ENCODE assay signal across 9 cellular contexts in genomic region chr11:67275606-67276409, GRCh38. TPM values are rescaled to one million over a fixed set of nuclear protein-coding genes. Genes with fewer than 3 reads are reported as not detected.
DNase-seq lines count a peak whose midpoint lies in the region; ATAC-seq, FAIRE-seq and TF ChIP-seq lines count a peak whose summit lies in the region.
"Had no signal": no experiment of that assay in that cellular context is flagged by ENCODE, and none has a peak within 500 bp of the region (broad histone marks: within the 10 kb centered on the region; RNA-seq: fewer than 3 reads in every experiment).

No MANE protein-coding gene starts in this region.

- peak overlapping the region; percentile 61 to 74 (median 70) for H3K27ac Mint-ChIP-seq in nephron

- ATAC-seq in GM12878: no peak
- no peak for ATAC-seq in GM21381 (IDR thresholded peaks at IDR 0.05; ENCODE audit: unreplicated experiment)
- no peak for ATAC-seq in GM19035 (IDR thresholded peaks at IDR 0.05; ENCODE audit: unreplicated experiment)

- peaks cover 15% of the 10 kb centered on the region for H3K36me3 Mint-ChIP-seq in nephron (ENCODE audit: low read depth)

- H3K79me2 ChIP-seq in GM12878 (ENCODE audit: control insufficient read depth, insufficient read depth, low read length): peaks cover 82% of the 10 kb centered on the region

- peak overlapping the region; percentile 84 for H3K4me2 ChIP-seq in GM12878 (ENCODE audit: control insufficient read depth, insufficient read depth)

- TF ChIP-seq EP300 in GM12878 (IDR thresholded peaks at IDR 0.05; ENCODE audit: borderline replicate concordance in 1 of 2, control insufficient read depth in 1 of 2, low read depth in 2 of 2, low read length in 2 of 2): no peak

- H3K36me3 ChIP-seq in A673 (ENCODE audit: insufficient read depth, low read length, poor library complexity, severe bottlenecking) (peaks cover 34% of the 10 kb centered on the region), KOPT-K1 (ENCODE audit: insufficient read depth, low read length) (peaks cover 75% of the 10 kb centered on the region), GM12878 (ENCODE audit: control insufficient read depth in 2 of 2, insufficient read depth in 2 of 2, low read length in 1 of 2) (peaks cover 23 to 42% of the 10 kb centered on the region in 2 experiments)

- CTCF ChIA-PET in A673 (lab: Charles Lee) (interaction anchor here (0.5 kb wide), 1 partner anchor 13 kb away, joined by 6 read pairs; no protein-coding TSS in a partner anchor), GM12878 (lab: Yijun Ruan, JAX) (interaction anchor here (0.8 to 1.9 kb wide), 4 partner anchors 12 to 107 kb away, joined by 3 to 9 read pairs (median 4); no protein-coding TSS in a partner anchor)

- H4K20me1 ChIP-seq in GM12878 (ENCODE audit: control insufficient read depth, insufficient read depth): no peaks in the 10 kb centered on the region

- intact Hi-C loops in A673 (cut with micrococcal nuclease; ENCODE audit: unreplicated experiment): no loop called here
- intact Hi-C loops in GM12878 (cut with micrococcal nuclease; ENCODE audit: unreplicated experiment): no loop called here

- peak overlapping the region; percentile 96 for H3K27ac ChIP-seq in A673 (ENCODE audit: low read depth, low read length, poor library complexity, severe bottlenecking)
- H3K27ac ChIP-seq in KOPT-K1 (ENCODE audit: low read depth, low read length, poor library complexity, severe bottlenecking): peak overlapping the region; percentile 100
- H3K27ac ChIP-seq in GM12878 (ENCODE audit: control insufficient read depth, insufficient read depth): peak overlapping the region; percentile 99

- H3K4me1 ChIP-seq in A673 (ENCODE audit: insufficient read depth, low read length, poor library complexity, severe bottlenecking) (peaks cover 70% of the 10 kb centered on the region), GM12878 (ENCODE audit: control insufficient read depth, insufficient read depth, low read length) (peaks cover 63% of the 10 kb centered on the region)

- H3K9me3 Mint-ChIP-seq in nephron: no peaks in the 10 kb centered on the region

- peak overlapping the region in 1 of 3 experiments; percentile 44 for H3K4me3 Mint-ChIP-seq in nephron

- TF ChIP-seq RAD21 in GM12878 (IDR thresholded peaks at IDR 0.05; ENCODE audit: insufficient read depth, low read depth, low read length): no peak

- BruUV-seq in A673 (replicated peaks; lab: Mats Ljungman, UMichigan): no TSS peak
- no TSS peak for BruUV-seq in GM12878 (replicated peaks; lab: Mats Ljungman, UMichigan)

- peak overlapping the region; percentile 37 for H3K9ac ChIP-seq in GM12878 (ENCODE audit: control insufficient read depth, insufficient read depth, low read length)

- RAD21 ChIA-PET in GM12878 (lab: Charles Lee; ENCODE audit: unreplicated experiment): no interaction called here

- H3K9me3 ChIP-seq in A673 (ENCODE audit: low read depth, low read length, poor library complexity, severe bottlenecking) (no peaks in the 10 kb centered on the region), KOPT-K1 (ENCODE audit: insufficient read depth, low read length, poor library complexity, severe bottlenecking) (no peaks in the 10 kb centered on the region), GM12878 (replicated peaks; ENCODE audit: control insufficient read depth, insufficient read depth, low read length) (no peaks in the 10 kb centered on the region)

- FAIRE-seq in GM12878 (lab: Jason Lieb, UNC): no peak

- H3K27me3 ChIP-seq in A673 (replicated peaks; ENCODE audit: insufficient read depth, low read depth, low read length, poor library complexity) (no peaks in the 10 kb centered on the region), GM12878 (replicated peaks in 1 of 2; ENCODE audit: control insufficient read depth in 2 of 2, insufficient read depth in 2 of 2, low read length in 1 of 2) (no peaks in the 10 kb centered on the region)

- no peak overlapping the region for H2AFZ ChIP-seq in GM12878 (ENCODE audit: control insufficient read depth, low read depth, low read length)

- TF ChIP-seq CTCF in A673 (conservative IDR thresholded peaks at IDR 0.05; ENCODE audit: low read depth, low read length) (no peak), GM12878 (IDR thresholded peaks at IDR 0.05 in 2 of 3, conservative IDR thresholded peaks at IDR 0.05 in 1 of 3; ENCODE audit: control insufficient read depth in 2 of 3, extremely low read depth in 1 of 3, insufficient read depth in 1 of 3, low read depth in 3 of 3, low read length in 3 of 3) (peak; percentile 11 to 17 (median 11); a peak in 1 of 6 replicates), nephron (IDR thresholded peaks at IDR 0.05; ENCODE audit: unreplicated experiment in 3 of 3) (no peak)

- SMC1A ChIA-PET in GM12878 (lab: Charles Lee; ENCODE audit: uncharacterized antibody, unreplicated experiment): interaction anchor here (0.5 to 0.6 kb wide), 2 partner anchors 11 to 71 kb away, joined by 3 read pairs; no protein-coding TSS in a partner anchor

- TF ChIP-seq POLR2A in GM12878 (IDR thresholded peaks at IDR 0.05; ENCODE audit: low read depth, low read length): peak; percentile 53; the same call in 1 of the 2 replicates

- POLR2A ChIA-PET in A673 (lab: Charles Lee; ENCODE audit: low non-redundant PET) (no interaction called here), GM12878 (lab: Charles Lee) (interaction anchor here (2.6 kb wide), 1 partner anchor 7 kb away, joined by 16 read pairs; no protein-coding TSS in a partner anchor)

- no peak overlapping the region for H3K4me3 ChIP-seq in A673 (ENCODE audit: low read depth, low read length, poor library complexity, severe bottlenecking)
- H3K4me3 ChIP-seq in GM12878: no peak overlapping the region

- no peak for DNase-seq in A673 (ENCODE audit: low spot score)
- no peak for DNase-seq in GM12878 (ENCODE audit: low read depth, low spot score)
- no peak for DNase-seq in midbrain (lab: John Stamatoyannopoulos, UW)
- no peak for DNase-seq in NCI-H1092 (lab: John Stamatoyannopoulos, UW)
- DNase-seq: COR-L47 had no signal

- in situ Hi-C loops in GM12878 (cut with MboI): no loop called here

- peaks cover 19% of the 10 kb centered on the region for H3K4me1 Mint-ChIP-seq in nephron

- WGBS in GM12878 (ENCODE audit: insufficient coverage, insufficient replicate concordance, low lambda C conversion rate, missing lambda C conversion rate): 69% methylated on average over 17 of the region's 17 CpGs

- H3K27me3 Mint-ChIP-seq in nephron (ENCODE audit: low read depth): no peaks in the 10 kb centered on the region

RNA-seq across cellular contexts. Expression of gene GRK2, which starts 9.5 kb away (rescaled TPM):
- 88.6 and 92.6 TPM in 2 replicates for total RNA-seq in A673 (2021)
- 113 and 129 TPM in 2 replicates for total RNA-seq in GM12878 (2013; cell fraction: nucleolus; rRNA removed)
- total RNA-seq in GM12878 (2014; rRNA removed): 135 and 140 TPM in 2 replicates
- total RNA-seq in GM12878 (2014; rRNA removed; fragmentation: Illumina TruSeq; extraction: Trizol): 50.3 and 54.9 TPM in 2 replicates
- 152 and 160 TPM in 2 replicates for total RNA-seq in GM12878 (2021)
- 47.6 TPM for polyA plus RNA-seq in GM12878 (2011; ENCODE audit: low read depth)
- polyA plus RNA-seq in GM12878 (2011; rRNA removed): 52.4 and 77.2 TPM in 2 replicates
- polyA plus RNA-seq in GM12878 (2011; cell fraction: cytosol; rRNA removed): 84.2 and 124 TPM in 2 replicates
- polyA plus RNA-seq in GM12878 (2011; cell fraction: nucleus; rRNA removed): 373 and 393 TPM in 2 replicates
- polyA plus RNA-seq in GM12878 (2012): 130 and 152 TPM in 2 replicates
- polyA plus RNA-seq in GM12878 (2014; fragmentation: Illumina TruSeq; extraction: Trizol): 44.5 and 90.0 TPM in 2 replicates
- 1 to 10 TPM; 1.0 to 1.3 TPM for polyA plus RNA-seq in GM12878 (2014; fragmentation: Nextera tagmentation; extraction: Ambion mirVana)
- polyA plus RNA-seq in GM12878 (2014; rRNA removed): 142 and 155 TPM in 2 replicates
- polyA plus RNA-seq in GM12878 (2016; fragmentation: Nextera tagmentation; extraction: Ambion mirVana): 10 to 100 TPM; 31.5 to 34.5 TPM
- polyA minus RNA-seq in GM12878 (2011; rRNA and poly(A)+ RNA removed): 105 and 117 TPM in 2 replicates
- 65.8 and 85.8 TPM in 2 replicates for polyA minus RNA-seq in GM12878 (2011; cell fraction: cytosol; rRNA and poly(A)+ RNA removed)
- polyA minus RNA-seq in GM12878 (2011; cell fraction: nucleus; rRNA and poly(A)+ RNA removed): 76.6 and 99.7 TPM in 2 replicates

RNA-seq across cellular contexts. Expression of gene ANKRD13D, which starts 13.3 kb away (rescaled TPM):
- 94.2 and 101 TPM in 2 replicates for total RNA-seq in A673 (2021)
- total RNA-seq in GM12878 (2013; cell fraction: nucleolus; rRNA removed): 70.6 and 80.4 TPM in 2 replicates
- total RNA-seq in GM12878 (2014; rRNA removed): 36.7 and 39.5 TPM in 2 replicates
- total RNA-seq in GM12878 (2014; rRNA removed; fragmentation: Illumina TruSeq; extraction: Trizol): 20.8 and 21.1 TPM in 2 replicates
- 45.2 and 54.1 TPM in 2 replicates for total RNA-seq in GM12878 (2021)
- polyA plus RNA-seq in GM12878 (2011; ENCODE audit: low read depth): 8.7 TPM
- polyA plus RNA-seq in GM12878 (2011; rRNA removed): 13.2 and 25.2 TPM in 2 replicates
- 24.9 and 43.8 TPM in 2 replicates for polyA plus RNA-seq in GM12878 (2011; cell fraction: cytosol; rRNA removed)
- 169 and 236 TPM in 2 replicates for polyA plus RNA-seq in GM12878 (2011; cell fraction: nucleus; rRNA removed)
- polyA plus RNA-seq in GM12878 (2012): 18.7 and 28.3 TPM in 2 replicates
- polyA plus RNA-seq in GM12878 (2014; fragmentation: Illumina TruSeq; extraction: Trizol): 6.7 and 18.4 TPM in 2 replicates
- 1 to 10 TPM; 2.0 to 5.9 TPM for polyA plus RNA-seq in GM12878 (2014; fragmentation: Nextera tagmentation; extraction: Ambion mirVana)
- polyA plus RNA-seq in GM12878 (2014; rRNA removed): 56.2 and 58.8 TPM in 2 replicates
- polyA plus RNA-seq in GM12878 (2016; fragmentation: Nextera tagmentation; extraction: Ambion mirVana): 10 to 100 TPM; 18.4 to 22.0 TPM
- polyA minus RNA-seq in GM12878 (2011; rRNA and poly(A)+ RNA removed): 12.1 and 32.2 TPM in 2 replicates
- 11.0 and 14.5 TPM in 2 replicates for polyA minus RNA-seq in GM12878 (2011; cell fraction: cytosol; rRNA and poly(A)+ RNA removed)
- 36.4 and 70.8 TPM in 2 replicates for polyA minus RNA-seq in GM12878 (2011; cell fraction: nucleus; rRNA and poly(A)+ RNA removed)

RNA-seq across cellular contexts. Expression of gene SSH3, which starts 27.5 kb away (rescaled TPM):
- total RNA-seq in A673 (2021) (5.5 and 7.8 TPM in 2 replicates), GM12878 (2014; rRNA removed) (0.11 and 0.73 TPM in 2 replicates), GM12878 (2014; rRNA removed; fragmentation: Illumina TruSeq; extraction: Trizol) (0.18 and 0.23 TPM in 2 replicates), GM12878 (2021) (0.80 and 1.7 TPM in 2 replicates)
- total RNA-seq in GM12878 (2013; cell fraction: nucleolus; rRNA removed): 0.93 and 0.94 TPM in 2 replicates
- 0.09 TPM for polyA plus RNA-seq in GM12878 (2011; ENCODE audit: low read depth)
- polyA plus RNA-seq in GM12878 (2011; rRNA removed) (0.05 and 0.10 TPM in 2 replicates), GM12878 (2014; fragmentation: Illumina TruSeq; extraction: Trizol) (0.08 and 0.21 TPM in 2 replicates), GM12878 (2014; fragmentation: Nextera tagmentation; extraction: Ambion mirVana) (not detected), GM12878 (2014; rRNA removed) (0.83 and 0.94 TPM in 2 replicates), GM12878 (2016; fragmentation: Nextera tagmentation; extraction: Ambion mirVana) (under 1 TPM in 1 of 2 experiments, not detected in 1; 0.28 TPM)
- polyA plus RNA-seq in GM12878 (2011; cell fraction: cytosol; rRNA removed): 0.04 and 0.13 TPM in 2 replicates
- polyA plus RNA-seq in GM12878 (2011; cell fraction: nucleus; rRNA removed): 1.4 and 2.0 TPM in 2 replicates
- polyA plus RNA-seq in GM12878 (2012): 0.24 and 0.38 TPM in 2 replicates
- polyA minus RNA-seq in GM12878 (2011; rRNA and poly(A)+ RNA removed): 0.26 TPM in 1 of 2 replicates, not detected in the other
- polyA minus RNA-seq in GM12878 (2011; cell fraction: cytosol; rRNA and poly(A)+ RNA removed): 0.53 TPM in 1 of 2 replicates, not detected in the other
- polyA minus RNA-seq in GM12878 (2011; cell fraction: nucleus; rRNA and poly(A)+ RNA removed): 0.48 and 2.2 TPM in 2 replicates

Comparison
In these comparisons a context has a peak if more than half of its experiments do, and no peak if none do; other contexts are left out.
1. CTCF ChIP-seq: peak in GM12878 (3 of 3); none in A673 (single experiment) and nephron (0 of 3).
2. Peak in every context shown above with its lines, with median percentiles within 50 percentile points of each other: H3K27ac ChIP-seq.